25 cellular contexts compared by ENCODE assay signal in genomic region chr3:129246636-129247035, GRCh38. TPM values are rescaled to one million over a fixed set of nuclear protein-coding genes. Genes with fewer than 3 reads are reported as not detected.
DNase-seq lines count a peak whose midpoint lies in the region; TF ChIP-seq lines count a peak whose summit lies in the region.
"Had no signal": no experiment of that assay in that cellular context is flagged by ENCODE, and none has a peak within 500 bp of the region (broad histone marks: within the 10 kb centered on the region; RNA-seq: fewer than 3 reads in every experiment).

No MANE protein-coding gene starts in this region.

- intact Hi-C loops in stomach (cut with DNase I; ENCODE audit: low total_unique reads) (no loop called here), esophagus muscularis mucosa (cut with DNase I) (loop anchor here (5.0 kb wide), 2 partner anchors 64 to 194 kb away; partner anchors contain the start of gene CNBP)

- peaks cover 30% of the 10 kb centered on the region for H3K4me1 Mint-ChIP-seq in T-helper 2 cell treated with Interferon-gamma antibody and Interleukin-4, amounts not matched to agents 5 μg/mL and 100 μg/mL, for 36 hours (ENCODE audit: low read depth)
- H3K4me1 Mint-ChIP-seq in immature natural killer cell, result peaks cover 34 to 39% of the 10 kb centered on the region in 2 donors

- H3K4me1 ChIP-seq in HEK293 (ENCODE audit: control insufficient read depth, insufficient read depth, low read length) (no peaks in the 10 kb centered on the region), neutrophil (ENCODE audit: control insufficient read depth in 1 of 2, insufficient read depth in 1 of 2, low read depth in 1 of 2, low read length in 1 of 2) (peaks cover 30 to 36% of the 10 kb centered on the region in 2 experiments), stomach (peaks cover 23 to 56% (median 40%) of the 10 kb centered on the region in 4 donors), esophagus muscularis mucosa (peaks cover 24 to 52% (median 42%) of the 10 kb centered on the region in 4 donors)
- H3K4me1 ChIP-seq: BE2C had no signal

- H3K4me3 ChIP-seq in HEK293 (ENCODE audit: low read depth, low read length) (no peak overlapping the region), neutrophil (ENCODE audit: low read depth in 1 of 2, low read length in 1 of 2) (no peak overlapping the region), stomach (no peak overlapping the region), esophagus muscularis mucosa (no peak overlapping the region)

- H3K4me3 Mint-ChIP-seq in T-helper 2 cell treated with Interferon-gamma antibody and Interleukin-4, amounts not matched to agents 5 μg/mL and 100 μg/mL, for 36 hours, result peak overlapping the region; percentile 31
- peak overlapping the region in 3 of 5 donors; percentile 7 to 41 (median 28) for H3K4me3 Mint-ChIP-seq in immature natural killer cell
- H3K4me3 Mint-ChIP-seq: CD14-positive monocyte had no signal

- H3K36me3 ChIP-seq in HEK293 (ENCODE audit: control insufficient read depth in 2 of 2, insufficient read depth in 1 of 2, low read length in 2 of 2) (peaks cover 0 to 3% of the 10 kb centered on the region in 2 experiments; a peak in 2 of 3 replicates), neutrophil (peaks cover 10% of the 10 kb centered on the region), stomach (peaks cover 5 to 8% (median 7%) of the 10 kb centered on the region in 4 donors), esophagus muscularis mucosa (peaks cover 0 to 6% (median 4%) of the 10 kb centered on the region in 4 donors)

- H3K9me3 Mint-ChIP-seq in T-helper 2 cell treated with Interferon-gamma antibody and Interleukin-4, amounts not matched to agents 5 μg/mL and 100 μg/mL, for 36 hours, result peaks cover 3% of the 10 kb centered on the region
- H3K9me3 Mint-ChIP-seq in immature natural killer cell, result no peaks in the 10 kb centered on the region
- H3K9me3 Mint-ChIP-seq: CD14-positive monocyte had no signal

- no peaks in the 10 kb centered on the region for H3K27me3 Mint-ChIP-seq in T-helper 2 cell treated with Interferon-gamma antibody and Interleukin-4, amounts not matched to agents 5 μg/mL and 100 μg/mL, for 36 hours (ENCODE audit: low read depth)
- peaks cover 10 to 14% (median 12%) of the 10 kb centered on the region in 3 donors for H3K27me3 Mint-ChIP-seq in immature natural killer cell (ENCODE audit: low read depth in 3 of 3)

- no peaks in the 10 kb centered on the region for H3K27me3 ChIP-seq in neutrophil
- H3K27me3 ChIP-seq in stomach, result no peaks in the 10 kb centered on the region
- no peaks in the 10 kb centered on the region for H3K27me3 ChIP-seq in esophagus muscularis mucosa
- H3K27me3 ChIP-seq: BE2C had no signal

- no peak for DNase-seq in T-helper 2 cell treated with Interferon-gamma antibody and Interleukin-4, amounts not matched to agents 5 μg/mL and 100 μg/mL, for 36 hours (ENCODE audit: low spot score)
- DNase-seq in T-helper 2 cell (no peak), immature natural killer cell (no peak), stomach (no peak), esophagus muscularis mucosa (ENCODE audit: extremely low spot score) (no peak)
- DNase-seq: 8988T, ACHN, BE2C, Calu3, DMS79 treated with DMSO at 0.1 percent for 48 hours, GF-D8, IMR-90, KG1, MM.1S, NCI-H1048, NCI-H1417, NCI-H1694, NCI-H2029 treated with DMSO at 0.1 percent for 48 hours, NCI-H2227 treated with DMSO at 0.1 percent for 48 hours, NCI-H526 treated with DMSO at 0.1 percent for 48 hours, OCI-M1, SIG-M5 had no signal

- H3K9me3 ChIP-seq in HEK293 (ENCODE audit: control insufficient read depth, insufficient read depth, low read depth, low read length) (no peaks in the 10 kb centered on the region), neutrophil (no peaks in the 10 kb centered on the region), stomach (no peaks in the 10 kb centered on the region), esophagus muscularis mucosa (no peaks in the 10 kb centered on the region)
- H3K9me3 ChIP-seq: BE2C had no signal

- POLR2A ChIA-PET in HEK293 (lab: Yijun Ruan, JAX), result interaction anchor here (1.0 to 1.3 kb wide), 2 partner anchors 85 to 276 kb away, joined by 3 to 4 read pairs; no protein-coding TSS in a partner anchor

- TF ChIP-seq POLR2A in stomach (IDR thresholded peaks at IDR 0.05) (no peak), esophagus muscularis mucosa (IDR thresholded peaks at IDR 0.05; ENCODE audit: low read depth) (no peak)

- H3K27ac ChIP-seq in HEK293 (ENCODE audit: extremely low read depth, low read depth, low read length) (no peak overlapping the region), neutrophil (peak overlapping the region; percentile 36), stomach (no peak overlapping the region), esophagus muscularis mucosa (replicated peaks in 1 of 4) (no peak overlapping the region)

- no peak for TF ChIP-seq EP300 in stomach (IDR thresholded peaks at IDR 0.05)
- no peak for TF ChIP-seq EP300 in esophagus muscularis mucosa (IDR thresholded peaks at IDR 0.05)

- CTCF ChIA-PET in HEK293 (lab: Yijun Ruan, JAX), result interaction anchor here (0.6 to 5.9 kb wide), 23 partner anchors 9 to 519 kb away, joined by 3 to 109 read pairs (median 6); partner anchors contain the start of genes CNBP and RAB43

- peaks cover 18% of the 10 kb centered on the region for H3K36me3 Mint-ChIP-seq in T-helper 2 cell treated with Interferon-gamma antibody and Interleukin-4, amounts not matched to agents 5 μg/mL and 100 μg/mL, for 36 hours (ENCODE audit: low read depth)
- H3K36me3 Mint-ChIP-seq in immature natural killer cell, result peaks cover 0 to 3% (median 0%) of the 10 kb centered on the region in 3 donors

- no peak overlapping the region for H3K27ac Mint-ChIP-seq in T-helper 2 cell treated with Interferon-gamma antibody and Interleukin-4, amounts not matched to agents 5 μg/mL and 100 μg/mL, for 36 hours
- H3K27ac Mint-ChIP-seq in immature natural killer cell, result peak overlapping the region in 4 of 6 donors; percentile 20 to 57 (median 42)

- TF ChIP-seq CTCF in HEK293 (tag by site-specific recombination; IDR thresholded peaks at IDR 0.05) (no peak), neutrophil (IDR thresholded peaks at IDR 0.05) (no peak), stomach (IDR thresholded peaks at IDR 0.05) (no peak), esophagus muscularis mucosa (IDR thresholded peaks at IDR 0.05) (no peak)

TF ChIP-seq in HEK293, 187 proteins besides CTCF, POLR2A, EP300 and RAD21:
- TF ChIP-seq ZNF10 (tag by site-specific recombination; IDR thresholded peaks at IDR 0.05), result peak; percentile 95
- TF ChIP-seq PRDM2 (tag by site-specific recombination; IDR thresholded peaks at IDR 0.05; ENCODE audit: borderline replicate concordance), result no peak

RNA-seq across cellular contexts. Expression of gene COPG1, which starts 2.8 kb away (rescaled TPM):
- polyA plus RNA-seq in immature natural killer cell (100 to 1,000 TPM in 1 of 3 donors, 10 to 100 TPM in 2; 35.2 to 139 (median 64.6) TPM), stomach (100 to 1,000 TPM in 1 of 3 donors, 10 to 100 TPM in 2; 79.8 to 113 (median 88.7) TPM)
- total RNA-seq in stomach (100 to 1,000 TPM in 4 of 5 donors, 10 to 100 TPM in 1; 38.5 to 356 (median 114) TPM), esophagus muscularis mucosa (10 to 100 TPM; 55.6 to 89.1 (median 70.4) TPM)

RNA-seq across cellular contexts. Expression of gene HMCES, which starts 32.0 kb away (rescaled TPM):
- polyA plus RNA-seq in immature natural killer cell, result 100 to 1,000 TPM in 1 of 3 donors, 10 to 100 TPM in 2; 58.6 to 111 (median 78.1) TPM
- total RNA-seq in stomach, result 10 to 100 TPM; 19.1 to 80.5 (median 26.8) TPM
- 10 to 100 TPM; 16.4 to 37.4 (median 22.5) TPM for polyA plus RNA-seq in stomach
- total RNA-seq in esophagus muscularis mucosa, result 10 to 100 TPM; 24.5 to 39.3 (median 30.6) TPM
